18 cellular contexts compared by ENCODE assay signal in genomic region chr6:39568896-39569295, GRCh38.
A peak's percentile ranks its signal among the peaks of the same experiment; 100 is the strongest.
DNase-seq lines count a peak whose midpoint lies in the region; FAIRE-seq and TF ChIP-seq lines count a peak whose summit lies in the region.
"Had no signal": no experiment of that assay in that cellular context is flagged by ENCODE, and none has a peak within 500 bp of the region (broad histone marks: within the 10 kb centered on the region; RNA-seq: fewer than 3 reads in every experiment).

No MANE protein-coding gene starts in this region.

- DNase-seq in ELR (ENCODE audit: low read depth): peak; percentile 49
- DNase-seq in SW480 (ENCODE audit: low spot score): peak; percentile 22
- DNase-seq in fibroblast of lung (ENCODE audit: low read depth in 2 of 2): peak; percentile 68 to 71
- DNase-seq in skeletal muscle cell (ENCODE audit: low read depth): peak; percentile 22
- DNase-seq in frontal cortex (ENCODE audit: low spot score in 2 of 2): no peak
- DNase-seq in Kasumi-1 (lab: John Stamatoyannopoulos, UW): no peak
- DNase-seq in ascending aorta (ENCODE audit: low spot score in 2 of 2): no peak
- DNase-seq in tibial artery: no peak
- DNase-seq: activated CD4-positive, CD25-positive, alpha-beta regulatory T cell; activated naive CD4-positive, alpha-beta T cell treated with anti-CD3 and anti-CD28 coated beads for 36 hours; caudate nucleus; CD4-positive, CD25-positive, alpha-beta regulatory T cell; hippocampal formation; NCI-H187; NCI-H526 treated with DMSO at 0.1 percent for 48 hours; pancreas; stimulated activated naive CD8-positive, alpha-beta T cell treated with anti-CD3 and anti-CD28 coated beads, Interleukin-15, amount 100 ng/mL, for 72 hours had no signal

- no peak overlapping the region for H3K4me3 ChIP-seq in fibroblast of lung (replicated peaks in 1 of 4; ENCODE audit: control extremely low read depth in 1 of 4, insufficient read depth in 1 of 4, low read depth in 3 of 4, low read length in 4 of 4)
- no peak overlapping the region for H3K4me3 ChIP-seq in skeletal muscle cell (ENCODE audit: low read depth, low read length)
- no peak overlapping the region for H3K4me3 ChIP-seq in ascending aorta
- no peak overlapping the region for H3K4me3 ChIP-seq in tibial artery
- H3K4me3 ChIP-seq: pancreas had no signal

- H3K27me3 ChIP-seq in fibroblast of lung (ENCODE audit: control insufficient read depth, insufficient read depth, low read length) (no peaks in the 10 kb centered on the region), ascending aorta (no peaks in the 10 kb centered on the region), tibial artery (no peaks in the 10 kb centered on the region)
- H3K27me3 ChIP-seq: pancreas had no signal

- H3K27ac ChIP-seq in fibroblast of lung (ENCODE audit: insufficient read depth, low read length) (no peak overlapping the region), ascending aorta (no peak overlapping the region), tibial artery (no peak overlapping the region)
- H3K27ac ChIP-seq: HL-60, pancreas had no signal

- no peak overlapping the region for H3K4me2 ChIP-seq in fibroblast of lung (ENCODE audit: extremely low read depth, insufficient read depth, low read length)

- H2AFZ ChIP-seq in fibroblast of lung (ENCODE audit: low read length): no peak overlapping the region

- intact Hi-C loops in ascending aorta (cut with DNase I): no loop called here
- intact Hi-C loops in tibial artery (cut with DNase I; ENCODE audit: low total_unique reads): no loop called here

- peaks cover 2% of the 10 kb centered on the region for H3K4me1 ChIP-seq in fibroblast of lung (ENCODE audit: control insufficient read depth, extremely low read depth, insufficient read depth, low read length)
- no peaks in the 10 kb centered on the region for H3K4me1 ChIP-seq in ascending aorta
- H3K4me1 ChIP-seq in tibial artery: peaks cover 0 to 16% (median 6%) of the 10 kb centered on the region in 4 donors
- H3K4me1 ChIP-seq: pancreas had no signal

- H3K9ac ChIP-seq in fibroblast of lung (ENCODE audit: insufficient read depth, low read length): no peak overlapping the region

- no peak for FAIRE-seq in frontal cortex (lab: Jason Lieb, UNC)
- FAIRE-seq: pancreas had no signal

- H3K79me2 ChIP-seq in fibroblast of lung (ENCODE audit: control insufficient read depth, insufficient read depth, low read length): no peaks in the 10 kb centered on the region

- H3K36me3 ChIP-seq in fibroblast of lung (ENCODE audit: control insufficient read depth, insufficient read depth, low read length) (no peaks in the 10 kb centered on the region), ascending aorta (no peaks in the 10 kb centered on the region), tibial artery (no peaks in the 10 kb centered on the region)
- H3K36me3 ChIP-seq: pancreas had no signal

- H3K9me3 ChIP-seq in fibroblast of lung (ENCODE audit: control insufficient read depth, insufficient read depth, low read depth, low read length) (no peaks in the 10 kb centered on the region), ascending aorta (no peaks in the 10 kb centered on the region), tibial artery (no peaks in the 10 kb centered on the region)
- H3K9me3 ChIP-seq: pancreas had no signal

- no peaks in the 10 kb centered on the region for H4K20me1 ChIP-seq in fibroblast of lung (ENCODE audit: control insufficient read depth, extremely low read depth, insufficient read depth, low read length)

- TF ChIP-seq CTCF in fibroblast of lung (conservative IDR thresholded peaks at IDR 0.05 in 1 of 2, IDR thresholded peaks at IDR 0.05 in 1 of 2; ENCODE audit: low read depth in 1 of 2, low read length in 2 of 2) (no peak), ascending aorta (IDR thresholded peaks at IDR 0.05) (no peak), tibial artery (IDR thresholded peaks at IDR 0.05) (no peak)

Comparison
In these comparisons a context has a peak if more than half of its experiments do, and no peak if none do; other contexts are left out.
1. DNase-seq: peak in ELR (single experiment), SW480 (single experiment), fibroblast of lung (2 of 2) and skeletal muscle cell (single experiment); none in frontal cortex (0 of 2), Kasumi-1 (0 of 2), ascending aorta (0 of 2) and tibial artery (0 of 2).